In genomic region chrX:134908235-134908834, GRCh38 we compare ENCODE assay signal across 8 cellular contexts. TPM values are rescaled to one million over a fixed set of nuclear protein-coding genes. Genes with fewer than 3 reads are reported as not detected.
DNase-seq lines count a peak whose midpoint lies in the region; ATAC-seq and TF ChIP-seq lines count a peak whose summit lies in the region.

No MANE protein-coding gene starts in this region.

- ATAC-seq in GM21786 (IDR thresholded peaks at IDR 0.05; ENCODE audit: unreplicated experiment): peak; percentile 58
- ATAC-seq in HG03342 (IDR thresholded peaks at IDR 0.05; ENCODE audit: unreplicated experiment): no peak
- ATAC-seq in GM19463 (IDR thresholded peaks at IDR 0.05; ENCODE audit: unreplicated experiment): no peak

- H3K27me3 ChIP-seq in MG63 (no peaks in the 10 kb centered on the region), tibial artery (no peaks in the 10 kb centered on the region)

- H3K4me3 ChIP-seq in AG10803 (ENCODE audit: low read length) (no peak overlapping the region), fibroblast of mammary gland (ENCODE audit: control insufficient read depth, low read depth, low read length) (no peak overlapping the region), MG63 (no peak overlapping the region), tibial artery (no peak overlapping the region)

- H3K9me3 ChIP-seq in MG63 (no peaks in the 10 kb centered on the region), tibial artery (no peaks in the 10 kb centered on the region)

- DNase-seq in AG10803 (ENCODE audit: low read depth) (peak; percentile 46), SK-N-DZ (ENCODE audit: low spot score) (peak; percentile 50), fibroblast of mammary gland (ENCODE audit: low read depth) (peak; percentile 72), MG63 (no peak), tibial artery (no peak)

- intact Hi-C loops in tibial artery (cut with DNase I; ENCODE audit: low total_unique reads): no loop called here

- no peak overlapping the region for H3K27ac ChIP-seq in tibial artery

- TF ChIP-seq CTCF in AG10803 (conservative IDR thresholded peaks at IDR 0.05; ENCODE audit: low read length) (peak; percentile 40), fibroblast of mammary gland (conservative IDR thresholded peaks at IDR 0.05; ENCODE audit: control insufficient read depth, insufficient read depth, low read depth, low read length) (peak; percentile 13), tibial artery (IDR thresholded peaks at IDR 0.05) (no peak)

- no peaks in the 10 kb centered on the region for H3K4me1 ChIP-seq in tibial artery

- H3K36me3 ChIP-seq in MG63: no peaks in the 10 kb centered on the region
- no peaks in the 10 kb centered on the region for H3K36me3 ChIP-seq in tibial artery

RNA-seq across cellular contexts. Expression of gene MOSPD1, which starts 6.7 kb away (rescaled TPM):
- 10.4 and 13.7 TPM in 2 replicates for polyA plus RNA-seq in SK-N-DZ (2014; cell fraction: cytosol; rRNA removed)
- polyA plus RNA-seq in SK-N-DZ (2014; cell fraction: nucleus; rRNA removed): 15.1 and 15.5 TPM in 2 replicates
- total RNA-seq in MG63 (2014; rRNA removed; shearing (Covaris generic); ENCODE audit: low replicate concordance): 20.0 and 50.4 TPM in 2 replicates

Comparison
In these comparisons a context has a peak if more than half of its experiments do, and no peak if none do; other contexts are left out.
1. DNase-seq: peak in AG10803 (single experiment), SK-N-DZ (single experiment) and fibroblast of mammary gland (single experiment); none in MG63 (single experiment) and tibial artery (0 of 2).
2. CTCF ChIP-seq: peak in AG10803 (single experiment) and fibroblast of mammary gland (single experiment); none in tibial artery (0 of 2).